9 cellular contexts compared by ENCODE assay signal in genomic region chr7:108001759-108002725, GRCh38. TPM values are rescaled to one million over a fixed set of nuclear protein-coding genes. Genes with fewer than 3 reads are reported as not detected.
DNase-seq lines count a peak whose midpoint lies in the region; ATAC-seq and TF ChIP-seq lines count a peak whose summit lies in the region.
"Had no signal": no experiment of that assay in that cellular context is flagged by ENCODE, and none has a peak within 500 bp of the region (broad histone marks: within the 10 kb centered on the region; RNA-seq: fewer than 3 reads in every experiment).

No MANE protein-coding gene starts in this region.

- peaks cover 8% of the 10 kb centered on the region for H3K4me1 ChIP-seq in fibroblast of lung (ENCODE audit: control insufficient read depth, extremely low read depth, insufficient read depth, low read length)

- peak overlapping the region; percentile 80 for H3K9ac ChIP-seq in fibroblast of lung (ENCODE audit: insufficient read depth, low read length)

- POLR2A ChIA-PET in T-cell (lab: Charles Lee), result no interaction called here

- peaks cover 38% of the 10 kb centered on the region for H3K79me2 ChIP-seq in fibroblast of lung (ENCODE audit: control insufficient read depth, insufficient read depth, low read length)

- DNase-seq in activated T-cell treated with anti-CD3 and anti-CD28 coated beads, Interleukin-2, amount 50 U/mL, for 4 hours, result no peak
- DNase-seq in activated T-cell treated with anti-CD3 and anti-CD28 coated beads for 4 hours (no peak), T-cell (no peak), fibroblast of lung (ENCODE audit: low read depth in 2 of 2) (peak in 1 of 2 donors; percentile 34), neural crest cell (ENCODE audit: low read depth, low spot score) (peak; percentile 12), NCI-H2196 (lab: John Stamatoyannopoulos, UW; ENCODE audit: unreplicated experiment) (no peak), NCI-H2081 treated with DMSO at 0.1 percent for 48 hours (lab: John Stamatoyannopoulos, UW) (no peak)
- DNase-seq in stimulated activated CD4-positive, alpha-beta T cell treated with anti-CD3 and anti-CD28 coated beads, Interleukin-4, amount 100 ng/mL, for 1 hour, result no peak

- H3K36me3 ChIP-seq in fibroblast of lung (ENCODE audit: control insufficient read depth, insufficient read depth, low read length), result peaks cover 5% of the 10 kb centered on the region

- H3K36me3 Mint-ChIP-seq in activated T-cell treated with anti-CD3 and anti-CD28 coated beads, Interleukin-2, amount 50 U/mL, for 4 hours (ENCODE audit: insufficient read depth), result no peaks in the 10 kb centered on the region
- H3K36me3 Mint-ChIP-seq in T-cell (no peaks in the 10 kb centered on the region), neural crest cell (ENCODE audit: low read depth) (peaks cover 9% of the 10 kb centered on the region)

- CTCF ChIA-PET in T-cell (lab: Charles Lee), result no interaction called here

- H3K4me3 Mint-ChIP-seq in activated T-cell treated with anti-CD3 and anti-CD28 coated beads, Interleukin-2, amount 50 U/mL, for 4 hours, result peak overlapping the region; percentile 68
- peak overlapping the region; percentile 54 to 75 (median 62) for H3K4me3 Mint-ChIP-seq in T-cell
- peak overlapping the region; percentile 96 for H3K4me3 Mint-ChIP-seq in neural crest cell

- H3K4me3 ChIP-seq in fibroblast of lung (replicated peaks in 1 of 4; ENCODE audit: control extremely low read depth in 1 of 4, insufficient read depth in 1 of 4, low read depth in 3 of 4, low read length in 4 of 4), result peak overlapping the region; percentile 57 to 92 (median 70)

- no peaks in the 10 kb centered on the region for H3K27me3 ChIP-seq in fibroblast of lung (ENCODE audit: control insufficient read depth, insufficient read depth, low read length)

- H3K4me1 Mint-ChIP-seq in activated T-cell treated with anti-CD3 and anti-CD28 coated beads, Interleukin-2, amount 50 U/mL, for 4 hours (ENCODE audit: low read depth), result peaks cover 24% of the 10 kb centered on the region
- H3K4me1 Mint-ChIP-seq in T-cell (peaks cover 13 to 29% (median 29%) of the 10 kb centered on the region in 3 donors), neural crest cell (peaks cover 43% of the 10 kb centered on the region)

- no peak for TF ChIP-seq CTCF in fibroblast of lung (conservative IDR thresholded peaks at IDR 0.05 in 1 of 2, IDR thresholded peaks at IDR 0.05 in 1 of 2; ENCODE audit: low read depth in 1 of 2, low read length in 2 of 2)
- TF ChIP-seq CTCF in neural crest cell (conservative IDR thresholded peaks at IDR 0.05), result no peak

- no peak overlapping the region for H2AFZ ChIP-seq in fibroblast of lung (ENCODE audit: low read length)

- H3K27ac Mint-ChIP-seq in T-cell (peak overlapping the region in 1 of 2 donors; percentile 36), neural crest cell (ENCODE audit: unreplicated experiment) (peak overlapping the region; percentile 81)
- H3K27ac Mint-ChIP-seq: activated naive CD4-positive, alpha-beta T cell treated with anti-CD3 and anti-CD28 coated beads, Interleukin-2, amount 50 U/mL, for 72 hours had no signal

- H3K27ac ChIP-seq in fibroblast of lung (ENCODE audit: insufficient read depth, low read length), result peak overlapping the region; percentile 80

- peak; percentile 8 to 38 for ATAC-seq in activated T-cell treated with anti-CD3 and anti-CD28 coated beads, Interleukin-2, amount 50 U/mL, for 4 hours
- ATAC-seq in T-cell (replicated peaks in 1 of 4), result no peak

- H3K9me3 Mint-ChIP-seq in activated T-cell treated with anti-CD3 and anti-CD28 coated beads, Interleukin-2, amount 50 U/mL, for 4 hours, result no peaks in the 10 kb centered on the region
- H3K9me3 Mint-ChIP-seq in T-cell (no peaks in the 10 kb centered on the region), neural crest cell (no peaks in the 10 kb centered on the region)
- H3K9me3 Mint-ChIP-seq: activated naive CD4-positive, alpha-beta T cell treated with anti-CD3 and anti-CD28 coated beads, Interleukin-2, amount 50 U/mL, for 72 hours had no signal

- H3K9me3 ChIP-seq in fibroblast of lung (ENCODE audit: control insufficient read depth, insufficient read depth, low read depth, low read length), result no peaks in the 10 kb centered on the region

- peaks cover 65% of the 10 kb centered on the region for H3K27me3 Mint-ChIP-seq in activated T-cell treated with anti-CD3 and anti-CD28 coated beads, Interleukin-2, amount 50 U/mL, for 4 hours (ENCODE audit: low read depth)
- H3K27me3 Mint-ChIP-seq in T-cell, result peaks cover 46 to 69% of the 10 kb centered on the region in 2 donors
- peaks cover 81% of the 10 kb centered on the region for H3K27me3 Mint-ChIP-seq in neural crest cell (ENCODE audit: low read depth)

- H4K20me1 ChIP-seq in fibroblast of lung (ENCODE audit: control insufficient read depth, extremely low read depth, insufficient read depth, low read length), result no peaks in the 10 kb centered on the region

- H3K4me2 ChIP-seq in fibroblast of lung (ENCODE audit: extremely low read depth, insufficient read depth, low read length), result peak overlapping the region; percentile 92

RNA-seq across cellular contexts. Expression of gene LAMB1, which starts 0.9 kb away (rescaled TPM):
- under 1 TPM; 0.26 to 0.46 (median 0.30) TPM for total RNA-seq in activated T-cell treated with anti-CD3 and anti-CD28 coated beads, Interleukin-2, amount 50 U/mL, for 4 hours
- 1 to 10 TPM in 2 of 5 donors, under 1 TPM in 1, not detected in 2; 0.56 to 1.4 (median 1.0) TPM for total RNA-seq in T-cell
- 440 and 516 TPM in 2 replicates for total RNA-seq in fibroblast of lung
- polyA plus RNA-seq in fibroblast of lung, result 136 and 428 TPM in 2 replicates
- polyA plus RNA-seq in fibroblast of lung (2012), result 196 and 578 TPM in 2 replicates
- 977 and 1,802 TPM in 2 replicates for polyA minus RNA-seq in fibroblast of lung (ENCODE audit: low replicate concordance)
- total RNA-seq in neural crest cell, result 127 and 131 TPM in 2 replicates

Comparison
In these comparisons a context has a peak if more than half of its experiments do, and no peak if none do; other contexts are left out.
1. ATAC-seq: peak in activated T-cell treated with anti-CD3 and anti-CD28 coated beads, Interleukin-2, amount 50 U/mL, for 4 hours (2 of 2); none in T-cell (0 of 4).
2. RNA of gene LAMB1, which starts 0.9 kb away (total RNA-seq): 440 to 516 TPM in fibroblast of lung and 127 to 131 TPM in neural crest cell; 0.56 to 1.4 TPM in T-cell and 0.26 to 0.46 TPM in activated T-cell treated with anti-CD3 and anti-CD28 coated beads, Interleukin-2, amount 50 U/mL, for 4 hours; every median in the first group is over 10 times any median in the second.
3. Peak in every context shown above with its lines, with median percentiles within 50 percentile points of each other: H3K4me3 Mint-ChIP-seq.